9 cellular contexts compared by ENCODE assay signal in genomic region chr3:149339931-149340309, GRCh38. TPM values are rescaled to one million over a fixed set of nuclear protein-coding genes. Genes with fewer than 3 reads are reported as not detected.
A peak's percentile ranks its signal among the peaks of the same experiment; 100 is the strongest.
DNase-seq lines count a peak whose midpoint lies in the region; ATAC-seq and TF ChIP-seq lines count a peak whose summit lies in the region.
"Had no signal": no experiment of that assay in that cellular context is flagged by ENCODE, and none has a peak within 500 bp of the region (broad histone marks: within the 10 kb centered on the region; RNA-seq: fewer than 3 reads in every experiment).

No MANE protein-coding gene starts in this region.

- CTCF ChIA-PET in activated naive CD4-positive, alpha-beta T cell treated with anti-CD3 and anti-CD28 coated beads, Interleukin-2, amount 10 ng/mL, durations not matched to agents 7 days and 5 days (lab: Charles Lee) = interaction anchor here (0.8 kb wide), 1 partner anchor 219 kb away, joined by 3 read pairs; no protein-coding TSS in a partner anchor

- DNase-seq in AG20443 (ENCODE audit: low spot score) (peak; percentile 94), LoVo (ENCODE audit: low spot score) (peak; percentile 93), astrocyte of the spinal cord (ENCODE audit: low read depth, low spot score) (peak; percentile 97), iris pigment epithelial cell (ENCODE audit: low read depth) (peak; percentile 97), thoracic aorta (ENCODE audit: low spot score) (peak; percentile 87)
- DNase-seq in activated naive CD4-positive, alpha-beta T cell treated with anti-CD3 and anti-CD28 coated beads, Interleukin-2, amount 50 U/mL, for 72 hours (ENCODE audit: low spot score in 2 of 2) = no peak
- no peak for DNase-seq in activated naive CD4-positive, alpha-beta T cell treated with anti-CD3 and anti-CD28 coated beads, Interleukin-2, amount 10 ng/mL, durations not matched to agents 7 days and 5 days

- H3K4me1 ChIP-seq in thoracic aorta (ENCODE audit: control insufficient read depth in 1 of 2, low read depth in 2 of 2) = peaks cover 17 to 32% of the 10 kb centered on the region in 2 donors

- H3K4me3 ChIP-seq in astrocyte of the spinal cord (ENCODE audit: low read depth, low read length) (no peak overlapping the region), thoracic aorta (peak overlapping the region; percentile 0)
- H3K4me3 ChIP-seq: cardiac muscle cell had no signal

- no peak overlapping the region for H3K4me3 Mint-ChIP-seq in activated naive CD4-positive, alpha-beta T cell treated with anti-CD3 and anti-CD28 coated beads, Interleukin-2, amount 10 ng/mL, durations not matched to agents 7 days and 5 days

- H3K27ac Mint-ChIP-seq in activated naive CD4-positive, alpha-beta T cell treated with anti-CD3 and anti-CD28 coated beads, Interleukin-2, amount 50 U/mL, for 72 hours = no peak overlapping the region
- H3K27ac Mint-ChIP-seq in activated naive CD4-positive, alpha-beta T cell treated with anti-CD3 and anti-CD28 coated beads, Interleukin-2, amount 10 ng/mL, durations not matched to agents 7 days and 5 days = no peak overlapping the region

- in situ Hi-C loops in astrocyte of the spinal cord (cut with HindIII; ENCODE audit: low sequenced_read_pairs) = no loop called here

- ATAC-seq in thoracic aorta (ENCODE audit: insufficient number of reproducible peaks, low FRiP score, low read depth) = peak; percentile 99
- ATAC-seq in HG03135 (IDR thresholded peaks at IDR 0.05; ENCODE audit: unreplicated experiment) = no peak
- ATAC-seq in activated naive CD4-positive, alpha-beta T cell treated with anti-CD3 and anti-CD28 coated beads, Interleukin-2, amount 50 U/mL, for 72 hours = no peak

- peaks cover 19% of the 10 kb centered on the region for H3K27me3 Mint-ChIP-seq in activated naive CD4-positive, alpha-beta T cell treated with anti-CD3 and anti-CD28 coated beads, Interleukin-2, amount 10 ng/mL, durations not matched to agents 7 days and 5 days

- H3K36me3 ChIP-seq in thoracic aorta = no peaks in the 10 kb centered on the region
- H3K36me3 ChIP-seq: cardiac muscle cell had no signal

- no peaks in the 10 kb centered on the region for H3K9me3 Mint-ChIP-seq in activated naive CD4-positive, alpha-beta T cell treated with anti-CD3 and anti-CD28 coated beads, Interleukin-2, amount 50 U/mL, for 72 hours
- H3K9me3 Mint-ChIP-seq in activated naive CD4-positive, alpha-beta T cell treated with anti-CD3 and anti-CD28 coated beads, Interleukin-2, amount 10 ng/mL, durations not matched to agents 7 days and 5 days = no peaks in the 10 kb centered on the region

- no peak for TF ChIP-seq CTCF in astrocyte of the spinal cord (IDR thresholded peaks at IDR 0.05; ENCODE audit: low read depth, low read length)
- no peak for TF ChIP-seq CTCF in thoracic aorta (IDR thresholded peaks at IDR 0.05)

- no peaks in the 10 kb centered on the region for H3K4me1 Mint-ChIP-seq in activated naive CD4-positive, alpha-beta T cell treated with anti-CD3 and anti-CD28 coated beads, Interleukin-2, amount 10 ng/mL, durations not matched to agents 7 days and 5 days

- H3K27me3 ChIP-seq in thoracic aorta (replicated peaks; ENCODE audit: insufficient read depth) = no peaks in the 10 kb centered on the region
- H3K27me3 ChIP-seq: cardiac muscle cell had no signal

- H3K9me3 ChIP-seq in thoracic aorta = no peaks in the 10 kb centered on the region

- peak overlapping the region; percentile 78 to 82 for H3K27ac ChIP-seq in thoracic aorta
- H3K27ac ChIP-seq: cardiac muscle cell had no signal

- no peaks in the 10 kb centered on the region for H3K36me3 Mint-ChIP-seq in activated naive CD4-positive, alpha-beta T cell treated with anti-CD3 and anti-CD28 coated beads, Interleukin-2, amount 50 U/mL, for 72 hours
- no peaks in the 10 kb centered on the region for H3K36me3 Mint-ChIP-seq in activated naive CD4-positive, alpha-beta T cell treated with anti-CD3 and anti-CD28 coated beads, Interleukin-2, amount 10 ng/mL, durations not matched to agents 7 days and 5 days

RNA-seq across cellular contexts. Expression of gene TM4SF18, which starts 6.5 kb away (rescaled TPM):
- 1 to 10 TPM; 1.9 to 4.9 TPM for total RNA-seq in thoracic aorta
- total RNA-seq in activated naive CD4-positive, alpha-beta T cell treated with anti-CD3 and anti-CD28 coated beads, Interleukin-2, amount 50 U/mL, for 72 hours = not detected

RNA-seq across cellular contexts. Expression of gene TM4SF1, which starts 37.5 kb away (rescaled TPM):
- 100 to 1,000 TPM; 227 to 342 TPM for total RNA-seq in thoracic aorta
- not detected for total RNA-seq in activated naive CD4-positive, alpha-beta T cell treated with anti-CD3 and anti-CD28 coated beads, Interleukin-2, amount 50 U/mL, for 72 hours

Comparison
In these comparisons a context has a peak if more than half of its experiments do, and no peak if none do; other contexts are left out.
1. DNase-seq: peak in AG20443 (single experiment), LoVo (single experiment), astrocyte of the spinal cord (single experiment), iris pigment epithelial cell (single experiment) and thoracic aorta (single experiment); none in activated naive CD4-positive, alpha-beta T cell treated with anti-CD3 and anti-CD28 coated beads, Interleukin-2, amount 50 U/mL, for 72 hours (0 of 2) and activated naive CD4-positive, alpha-beta T cell treated with anti-CD3 and anti-CD28 coated beads, Interleukin-2, amount 10 ng/mL, durations not matched to agents 7 days and 5 days (single experiment).
2. RNA of gene TM4SF1, which starts 37.5 kb away (total RNA-seq): 227 to 342 TPM in thoracic aorta; not detected in activated naive CD4-positive, alpha-beta T cell treated with anti-CD3 and anti-CD28 coated beads, Interleukin-2, amount 50 U/mL, for 72 hours; every median in the first group is over 100 times any median in the second.